In the genomic region with DNA sequence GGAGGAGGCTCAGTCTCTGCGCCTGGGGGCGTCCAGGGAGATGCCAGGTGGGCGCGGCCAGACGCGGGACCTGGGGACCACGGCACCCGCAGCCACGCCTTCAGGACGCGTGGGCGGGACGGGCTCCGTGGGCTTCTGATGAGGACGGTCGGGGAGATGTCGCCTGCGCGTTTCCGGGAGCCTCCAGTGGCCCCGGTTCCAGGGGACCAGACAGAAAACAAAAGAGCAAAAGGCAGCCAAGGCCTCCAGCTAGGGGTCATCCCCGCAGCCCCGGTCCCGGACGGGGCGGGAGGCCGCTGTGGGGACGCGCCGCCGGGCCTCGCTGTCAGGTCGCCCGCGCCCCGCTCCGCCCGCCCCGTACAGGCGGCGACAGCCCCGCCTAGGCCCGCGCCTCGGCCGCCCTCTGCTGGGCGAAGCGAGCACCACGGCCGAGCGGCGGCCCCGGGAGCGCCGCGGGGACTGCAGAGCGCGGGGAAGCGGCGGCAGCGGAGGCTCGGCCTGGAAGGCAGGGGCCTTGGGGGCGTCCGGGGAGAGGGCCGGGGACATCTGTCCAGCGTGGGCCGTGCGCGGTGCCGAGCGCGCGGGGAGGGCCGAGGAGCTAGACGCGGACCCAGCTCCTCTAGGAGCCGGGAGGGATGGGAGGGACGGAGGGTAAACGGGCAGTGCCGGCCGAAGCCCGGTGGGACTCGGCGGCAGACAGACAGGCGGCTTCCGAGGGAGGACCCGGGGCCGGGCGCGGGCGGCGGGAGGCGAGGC, we compare ENCODE assay signal across 8 cellular contexts. TPM values are rescaled to one million over a fixed set of nuclear protein-coding genes. Genes with fewer than 3 reads are reported as not detected.
DNase-seq lines count a peak whose midpoint lies in the region; FAIRE-seq and TF ChIP-seq lines count a peak whose summit lies in the region.

No MANE protein-coding gene starts in this region.

- POLR2A ChIA-PET in SK-N-SH (lab: Yijun Ruan, JAX) = no interaction called here

- H3K27me3 ChIP-seq in SK-N-SH (ENCODE audit: insufficient read depth) (no peaks in the 10 kb centered on the region), ovary (no peaks in the 10 kb centered on the region), thyroid gland (no peaks in the 10 kb centered on the region)

- TF ChIP-seq CTCF in LNCAP (IDR thresholded peaks at IDR 0.05) = peak; percentile 86
- peak; percentile 45 for TF ChIP-seq CTCF in SK-N-SH (IDR thresholded peaks at IDR 0.05)
- TF ChIP-seq CTCF in ovary (IDR thresholded peaks at IDR 0.05) = peak; percentile 24 to 97 (median 97)
- TF ChIP-seq CTCF in thyroid gland (IDR thresholded peaks at IDR 0.05) = peak in 5 of 6 experiments; percentile 22 to 98 (median 95)

- H3K9me3 ChIP-seq in SK-N-SH = no peaks in the 10 kb centered on the region
- H3K9me3 ChIP-seq in ovary = no peaks in the 10 kb centered on the region
- no peaks in the 10 kb centered on the region for H3K9me3 ChIP-seq in thyroid gland

- peak; percentile 55; the same call in 1 of the 2 replicates for TF ChIP-seq POLR2A in H54 (IDR thresholded peaks at IDR 0.05; ENCODE audit: low read depth, low read length)
- no peak for TF ChIP-seq POLR2A in ovary (IDR thresholded peaks at IDR 0.05)
- TF ChIP-seq POLR2A in thyroid gland (IDR thresholded peaks at IDR 0.05) = peak in 1 of 2 donors; percentile 51

- no peaks in the 10 kb centered on the region for H3K79me2 ChIP-seq in SK-N-SH (ENCODE audit: insufficient read depth)

- H3K36me3 Mint-ChIP-seq in activated naive CD4-positive, alpha-beta T cell treated with anti-CD3 and anti-CD28 coated beads, Interleukin-2, amount 50 U/mL, for 24 hours = no peaks in the 10 kb centered on the region

- no peaks in the 10 kb centered on the region for H3K36me3 ChIP-seq in SK-N-SH (replicated peaks in 1 of 2; ENCODE audit: control insufficient read depth in 1 of 2, insufficient read depth in 2 of 2, low read length in 1 of 2)
- no peaks in the 10 kb centered on the region for H3K36me3 ChIP-seq in ovary
- H3K36me3 ChIP-seq in thyroid gland = no peaks in the 10 kb centered on the region

- H3K9me3 Mint-ChIP-seq in activated naive CD4-positive, alpha-beta T cell treated with anti-CD3 and anti-CD28 coated beads, Interleukin-2, amount 50 U/mL, for 24 hours = peaks cover 7% of the 10 kb centered on the region

- peak overlapping the region; percentile 77 for H3K4me2 ChIP-seq in SK-N-SH

- H3K4me3 ChIP-seq in SK-N-SH (ENCODE audit: low read depth in 2 of 2, low read length in 1 of 2) (peak overlapping the region; percentile 54 to 71), ovary (peak overlapping the region; percentile 43), thyroid gland (replicated peaks in 1 of 3) (peak overlapping the region; percentile 29 to 64 (median 37))

- no peaks in the 10 kb centered on the region for H3F3A ChIP-seq in SK-N-SH (replicated peaks; ENCODE audit: insufficient read depth)

- H3K4me1 Mint-ChIP-seq in activated naive CD4-positive, alpha-beta T cell treated with anti-CD3 and anti-CD28 coated beads, Interleukin-2, amount 50 U/mL, for 24 hours = peaks cover 4% of the 10 kb centered on the region

- H3K27ac Mint-ChIP-seq in activated naive CD4-positive, alpha-beta T cell treated with anti-CD3 and anti-CD28 coated beads, Interleukin-2, amount 50 U/mL, for 24 hours = peak overlapping the region; percentile 56

- no peaks in the 10 kb centered on the region for H4K20me1 ChIP-seq in SK-N-SH (ENCODE audit: insufficient read depth)

- H3K4me3 Mint-ChIP-seq in activated naive CD4-positive, alpha-beta T cell treated with anti-CD3 and anti-CD28 coated beads, Interleukin-2, amount 50 U/mL, for 24 hours = peak overlapping the region; percentile 90

- CTCF ChIA-PET in SK-N-SH (lab: Yijun Ruan, JAX) = interaction anchor here (0.5 to 3.7 kb wide), 45 partner anchors 9 to 1872 kb away, joined by 3 to 43 read pairs (median 4); no protein-coding TSS in a partner anchor

- H3K4me1 ChIP-seq in SK-N-SH (ENCODE audit: control insufficient read depth in 1 of 2, insufficient read depth in 2 of 2, low read depth in 1 of 2, low read length in 1 of 2) (peaks cover 0 to 3% of the 10 kb centered on the region in 2 experiments; a peak in 1 of 4 replicates), ovary (ENCODE audit: insufficient read depth) (peaks cover 3% of the 10 kb centered on the region), thyroid gland (peaks cover 0 to 8% of the 10 kb centered on the region in 2 donors)

- no peak for FAIRE-seq in H54 (lab: Jason Lieb, UNC)

- peak overlapping the region; percentile 65; the same call in 1 of the 2 replicates for H3K9ac ChIP-seq in SK-N-SH

- no peaks in the 10 kb centered on the region for H3K9me2 ChIP-seq in SK-N-SH

- intact Hi-C loops in head of caudate nucleus (cut with DNase I) (loop anchor here (10.0 kb wide), 1 partner anchor 230 kb away; no protein-coding TSS in a partner anchor), ovary (cut with DNase I) (loop anchor here in 3 of 4 donors (5.0 to 10.0 kb wide), 4 partner anchors 37 to 710 kb away; no protein-coding TSS in a partner anchor), thyroid gland (cut with DNase I) (loop anchor here (5.0 to 10.0 kb wide), 3 partner anchors 52 to 1950 kb away; no protein-coding TSS in a partner anchor)

- WGBS in SK-N-SH (ENCODE audit: low lambda C conversion rate) = 3% methylated on average over 31 of the region's 93 CpGs
- WGBS in ovary, 3 donors = 0 to 1% (median 1%) methylated on average over 61 to 93 of the region's 93 CpGs
- 1% methylated on average over 30 of the region's 93 CpGs; no CpG with 5 or more reads in 1 of the 2 donors for WGBS in thyroid gland, 2 donors

- H2AFZ ChIP-seq in SK-N-SH (ENCODE audit: low read depth) = peak overlapping the region; percentile 84

- H3K27ac ChIP-seq in SK-N-SH (ENCODE audit: low read depth in 2 of 2, low read length in 1 of 2) = peak overlapping the region; percentile 39 to 47; a peak in 2 of 4 replicates
- peak overlapping the region; percentile 44 to 66 for H3K27ac ChIP-seq in ovary
- H3K27ac ChIP-seq in thyroid gland = peak overlapping the region; percentile 73 to 77 (median 76)

- DNase-seq in GM03348 (ENCODE audit: low spot score) = peak; percentile 97
- DNase-seq in H54 (ENCODE audit: insufficient read length, low spot score) = peak; percentile 77
- DNase-seq in SK-N-SH = peak; percentile 97
- DNase-seq in head of caudate nucleus = peak; percentile 17 to 87 (median 74)
- DNase-seq in ovary = peak; percentile 64 to 83 (median 77)
- DNase-seq in thyroid gland = peak; percentile 73 to 77

- no peak for TF ChIP-seq EP300 in SK-N-SH (IDR thresholded peaks at IDR 0.05; ENCODE audit: borderline replicate concordance in 1 of 2, low read depth in 1 of 2, low read length in 1 of 2)
- TF ChIP-seq EP300 in ovary (IDR thresholded peaks at IDR 0.05) = no peak

- peak; percentile 73 for TF ChIP-seq RAD21 in SK-N-SH (IDR thresholded peaks at IDR 0.05; ENCODE audit: low read length)

- no peaks in the 10 kb centered on the region for H3K27me3 Mint-ChIP-seq in activated naive CD4-positive, alpha-beta T cell treated with anti-CD3 and anti-CD28 coated beads, Interleukin-2, amount 50 U/mL, for 24 hours

TF ChIP-seq in SK-N-SH, 30 proteins besides CTCF, POLR2A, EP300 and RAD21:
- peak; percentile 74 for TF ChIP-seq SMC3 (IDR thresholded peaks at IDR 0.05; ENCODE audit: low read depth, low read length)
- TF ChIP-seq MEF2A (IDR thresholded peaks at IDR 0.05; ENCODE audit: borderline replicate concordance, low read depth) = no peak

RNA-seq across cellular contexts. Expression of a gene that starts 48.7 kb away (rescaled TPM):
- polyA plus RNA-seq in SK-N-SH (2012; rRNA removed) (7.4 and 8.3 TPM in 2 replicates), ovary (10 to 100 TPM in 1 of 2 donors, 1 to 10 TPM in 1; 7.4 to 11.1 TPM)
- polyA plus RNA-seq in SK-N-SH (2012; cell fraction: cytosol; rRNA removed) = 8.5 and 11.2 TPM in 2 replicates
- polyA plus RNA-seq in SK-N-SH (2012; cell fraction: nucleus; rRNA removed) = 3.7 and 5.4 TPM in 2 replicates
- total RNA-seq in ovary (10 to 100 TPM in 4 of 7 donors, 1 to 10 TPM in 3; 5.5 to 12.1 (median 10.1) TPM), thyroid gland (10 to 100 TPM in 2 of 4 donors, 1 to 10 TPM in 2; 7.0 to 14.0 (median 9.7) TPM)

Comparison
In these comparisons a context has a peak if more than half of its experiments do, and no peak if none do; other contexts are left out.
1. Peak in every context shown above with its lines: DNase-seq, H3K4me3 ChIP-seq and H3K27ac ChIP-seq.
2. CTCF ChIP-seq: peak in every context shown above with its lines; median percentile 97 in ovary; 95 in thyroid gland; 86 in LNCAP; 45 in SK-N-SH.